Comparison of ENCODE assay signal across 8 cellular contexts in genomic region chr3:185658504-185658912, GRCh38.
DNase-seq lines count a peak whose midpoint lies in the region; ATAC-seq, FAIRE-seq and TF ChIP-seq lines count a peak whose summit lies in the region.

No MANE protein-coding gene starts in this region.

- H3K27me3 ChIP-seq in BJ (ENCODE audit: control insufficient read depth, insufficient read depth, low read length), result no peaks in the 10 kb centered on the region

- CTCF ChIA-PET in BJ (lab: Yijun Ruan, JAX), result interaction anchor here (0.8 to 6.9 kb wide), 9 partner anchors 16 to 285 kb away, joined by 3 to 108 read pairs (median 9); no protein-coding TSS in a partner anchor

- no peaks in the 10 kb centered on the region for H3K27me3 Mint-ChIP-seq in progenitor cell of endocrine pancreas

- H3K9me3 Mint-ChIP-seq in progenitor cell of endocrine pancreas (ENCODE audit: low read depth), result no peaks in the 10 kb centered on the region

- H3K36me3 ChIP-seq in BJ (ENCODE audit: control insufficient read depth, insufficient read depth, low read length), result peaks cover 18% of the 10 kb centered on the region

- POLR2A ChIA-PET in BJ (lab: Charles Lee), result interaction anchor here (0.5 to 1.1 kb wide), 6 partner anchors 16 to 248 kb away, joined by 3 to 14 read pairs (median 5); no protein-coding TSS in a partner anchor

- peak; percentile 96 for DNase-seq in BJ (ENCODE audit: low read depth)
- DNase-seq in RCC 7860 (ENCODE audit: low spot score), result peak; percentile 97
- DNase-seq in fibroblast of gingiva (ENCODE audit: low read depth), result peak; percentile 100
- no peak for DNase-seq in progenitor cell of endocrine pancreas (ENCODE audit: low spot score, unreplicated experiment)
- no peak for DNase-seq in NOMO-1 treated with DMSO at 0.1 percent for 48 hours (lab: John Stamatoyannopoulos, UW; ENCODE audit: unreplicated experiment)

- ATAC-seq in GM18858 (IDR thresholded peaks at IDR 0.05; ENCODE audit: unreplicated experiment) (no peak), HG02885 (IDR thresholded peaks at IDR 0.05; ENCODE audit: poor library complexity, unreplicated experiment) (no peak), HG02981 (IDR thresholded peaks at IDR 0.05; ENCODE audit: unreplicated experiment) (no peak)

- H3K4me1 Mint-ChIP-seq in progenitor cell of endocrine pancreas (ENCODE audit: low read depth), result no peaks in the 10 kb centered on the region

- peaks cover 24% of the 10 kb centered on the region for H3K36me3 Mint-ChIP-seq in progenitor cell of endocrine pancreas (ENCODE audit: insufficient read depth)

- H3K4me3 ChIP-seq in BJ (ENCODE audit: low read depth, low read length), result no peak overlapping the region

- no peak for TF ChIP-seq CTCF in BJ (IDR thresholded peaks at IDR 0.05; ENCODE audit: insufficient read depth, low read depth, low read length)
- TF ChIP-seq CTCF in progenitor cell of endocrine pancreas (IDR thresholded peaks at IDR 0.05; ENCODE audit: unreplicated experiment), result no peak

- peak overlapping the region; percentile 84 for H3K27ac Mint-ChIP-seq in progenitor cell of endocrine pancreas

- H3K4me3 Mint-ChIP-seq in progenitor cell of endocrine pancreas (ENCODE audit: low read depth), result no peak overlapping the region

- peak; percentile 91 for FAIRE-seq in RCC 7860 (lab: Jason Lieb, UNC)

Comparison
In these comparisons a context has a peak if more than half of its experiments do, and no peak if none do; other contexts are left out.
1. DNase-seq: peak in BJ (single experiment), RCC 7860 (single experiment) and fibroblast of gingiva (single experiment); none in progenitor cell of endocrine pancreas (single experiment) and NOMO-1 treated with DMSO at 0.1 percent for 48 hours (single experiment).